ENCODE assay signal across 8 cellular contexts in the genomic region with DNA sequence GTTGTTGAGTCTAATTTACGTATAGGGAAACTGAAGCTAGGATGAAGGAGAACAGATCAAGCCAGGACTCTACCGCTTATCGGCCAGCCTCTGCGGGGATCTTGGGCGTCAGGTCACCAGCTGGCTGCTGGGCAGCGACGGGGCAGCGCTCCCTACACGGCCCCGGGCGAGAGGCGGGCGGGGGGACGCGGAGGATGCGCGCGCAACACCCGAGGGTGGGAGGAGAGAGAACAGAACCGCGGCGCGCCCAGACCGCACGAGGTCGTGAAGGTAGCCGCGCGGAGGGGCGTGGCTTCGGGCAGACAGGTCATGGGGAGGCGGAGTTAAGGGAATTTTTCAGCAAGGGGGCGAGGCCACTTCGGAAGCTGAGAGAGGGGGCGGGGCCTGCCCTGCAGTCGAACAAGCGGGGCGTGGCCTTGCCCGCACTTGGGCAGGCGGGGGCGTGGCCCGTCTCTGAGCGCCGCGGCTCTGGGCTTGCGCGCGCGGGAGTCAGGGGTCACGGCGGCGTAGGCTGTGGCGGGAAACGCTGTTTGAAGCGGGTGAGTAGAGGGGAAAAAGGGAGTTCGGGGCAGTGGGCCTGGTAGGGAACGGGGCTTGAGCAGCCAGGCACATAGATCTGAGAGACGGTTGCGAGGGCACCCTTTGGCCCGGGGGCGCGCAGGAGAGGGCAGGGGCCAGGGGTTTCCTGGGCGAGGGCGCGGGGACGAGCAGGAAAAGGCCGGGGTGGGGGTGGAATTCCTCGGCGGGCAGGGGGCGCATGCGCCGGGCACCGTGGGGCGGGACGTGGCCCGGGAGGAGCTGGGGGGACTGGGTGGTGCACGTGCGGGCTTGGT. TPM values are rescaled to one million over a fixed set of nuclear protein-coding genes. Genes with fewer than 3 reads are reported as not detected.
DNase-seq lines count a peak whose midpoint lies in the region; ATAC-seq and TF ChIP-seq lines count a peak whose summit lies in the region.

A gene (plus strand): TSS at position 496 of the 833 bp plus-strand sequence. CDS start 14,505 bp downstream, outside the sequence.

- H3K36me3 ChIP-seq in left ventricle myocardium inferior (peaks cover 39% of the 10 kb centered on the region), prostate gland (peaks cover 7 to 22% of the 10 kb centered on the region in 2 donors), urinary bladder (ENCODE audit: insufficient read depth) (peaks cover 4% of the 10 kb centered on the region)

- no peaks in the 10 kb centered on the region for H3K27me3 ChIP-seq in left ventricle myocardium inferior (ENCODE audit: low read depth)
- H3K27me3 ChIP-seq in prostate gland (replicated peaks; ENCODE audit: insufficient read depth): no peaks in the 10 kb centered on the region

- H3K4me1 Mint-ChIP-seq in T-helper 17 cell: peaks cover 37% of the 10 kb centered on the region

- TF ChIP-seq CTCF in GM13977 (IDR thresholded peaks at IDR 0.05; ENCODE audit: extremely low read depth, insufficient read depth, missing control alignments) (no peak), left ventricle myocardium inferior (IDR thresholded peaks at IDR 0.05; ENCODE audit: borderline replicate concordance) (no peak), prostate gland (IDR thresholded peaks at IDR 0.05) (peak in 1 of 4 experiments; percentile 7)

- H3K4me1 ChIP-seq in left ventricle myocardium inferior (peaks cover 42% of the 10 kb centered on the region), prostate gland (replicated peaks) (peaks cover 5% of the 10 kb centered on the region), urinary bladder (ENCODE audit: insufficient read depth) (no peaks in the 10 kb centered on the region)

- DNase-seq in GM13977 (ENCODE audit: low spot score) (peak; percentile 100), NCI-H1694 treated with DMSO at 0.1 percent for 48 hours (lab: John Stamatoyannopoulos, UW) (peak; percentile 95), T-helper 17 cell (peak; percentile 99 to 100 (median 100)), amygdala (lab: John Stamatoyannopoulos, UW) (peak; percentile 47 to 96 (median 88)), left ventricle myocardium inferior (peak; percentile 98), prostate gland (ENCODE audit: low spot score) (peak; percentile 98)

- no peaks in the 10 kb centered on the region for H3K9me3 ChIP-seq in T-helper 17 cell (ENCODE audit: control insufficient read depth, low read length, poor library complexity, severe bottlenecking)
- no peaks in the 10 kb centered on the region for H3K9me3 ChIP-seq in left ventricle myocardium inferior (replicated peaks)
- H3K9me3 ChIP-seq in prostate gland: no peaks in the 10 kb centered on the region

- in situ Hi-C loops in GM13977 (cut with MboI; ENCODE audit: low pct_unique_long_range_greater_than_20kb, low sequenced_read_pairs, unreplicated experiment): no loop called here

- H3K27ac ChIP-seq in left ventricle myocardium inferior (replicated peaks): peak within 1 kb of the TSS; percentile 87
- H3K27ac ChIP-seq in prostate gland: peak within 1 kb of the TSS; percentile 72 to 82
- H3K27ac ChIP-seq in urinary bladder (ENCODE audit: low read depth): peak within 1 kb of the TSS; percentile 73

- peak within 1 kb of the TSS; percentile 95 for H3K27ac Mint-ChIP-seq in T-helper 17 cell

- H3K27me3 Mint-ChIP-seq in T-helper 17 cell: no peaks in the 10 kb centered on the region

- H3K4me3 Mint-ChIP-seq in T-helper 17 cell: peak within 1 kb of the TSS; percentile 95

- WGBS in prostate gland: under 1% methylated on average over 78 of the region's 78 CpGs
- under 1% methylated on average over 78 of the region's 78 CpGs for WGBS in urinary bladder

- ATAC-seq in HG02885 (IDR thresholded peaks at IDR 0.05; ENCODE audit: poor library complexity, unreplicated experiment): peak; percentile 88
- peak; percentile 89 for ATAC-seq in T-helper 17 cell

- H3K4me3 ChIP-seq in left ventricle myocardium inferior (peak within 1 kb of the TSS; percentile 79), prostate gland (peak within 1 kb of the TSS; percentile 41 to 63), urinary bladder (ENCODE audit: low read depth, low read length) (peak within 1 kb of the TSS; percentile 68)

- peaks cover 13% of the 10 kb centered on the region for H3K36me3 Mint-ChIP-seq in T-helper 17 cell (ENCODE audit: low read depth)

- intact Hi-C loops in left ventricle myocardium inferior (cut with micrococcal nuclease) (no loop called here), prostate gland (cut with DNase I) (loop anchor here (10.0 kb wide), 1 partner anchor 421 kb away; no protein-coding TSS in a partner anchor)

- peak; percentile 39 for TF ChIP-seq POLR2A in prostate gland (IDR thresholded peaks at IDR 0.05)

RNA-seq across cellular contexts. Expression of the gene that starts here (rescaled TPM):
- total RNA-seq in T-helper 17 cell: 10 to 100 TPM; 23.5 to 26.6 TPM
- 10.8 TPM for total RNA-seq in left ventricle myocardium inferior
- 10 to 100 TPM; 15.6 to 35.7 TPM for total RNA-seq in prostate gland
- total RNA-seq in urinary bladder: 13.0 TPM
- 18.4 TPM for polyA plus RNA-seq in urinary bladder

Comparison
In these comparisons a context has a peak if more than half of its experiments do, and no peak if none do; other contexts are left out.
1. Peak in every context shown above with its lines: DNase-seq, ATAC-seq, H3K4me3 ChIP-seq and H3K27ac ChIP-seq.